Comparison of ENCODE assay signal across 4 cellular contexts in genomic region chr15:34554716-34555115, GRCh38. TPM values are rescaled to one million over a fixed set of nuclear protein-coding genes. Genes with fewer than 3 reads are reported as not detected.
DNase-seq lines count a peak whose midpoint lies in the region; ATAC-seq, FAIRE-seq and TF ChIP-seq lines count a peak whose summit lies in the region.
"Not testable (repeated sequence)": the region's sequence is repeated elsewhere in the genome, so short reads cannot be mapped to it uniquely, and the experiment has no call there.

No MANE protein-coding gene starts in this region.

- not testable (repeated sequence) for H3K9me3 ChIP-seq in K562 (replicated peaks; ENCODE audit: control insufficient read depth, insufficient read depth, low read depth, low read length)

- not testable (repeated sequence) for H3K36me3 ChIP-seq in GM23338 (ENCODE audit: insufficient read depth); K562 (ENCODE audit: control insufficient read depth, insufficient read depth, low read length)

- H3K9ac ChIP-seq in K562 (ENCODE audit: insufficient read depth in 1 of 2, low read depth in 2 of 2, low read length in 2 of 2), result not testable (repeated sequence)

- peak; percentile 26 for FAIRE-seq in K562 (lab: Jason Lieb, UNC)

- CTCF ChIA-PET in WTC11 (lab: Charles Lee); K562 (lab: Yijun Ruan, JAX; ENCODE audit: low intra/inter-chr PET ratio): not testable (repeated sequence)

- H3K4me3 Mint-ChIP-seq in GM23338; WTC11; activated CD4-positive, alpha-beta T cell treated with anti-CD3 and anti-CD28 coated beads, Interleukin-2, amount 10 ng/mL, durations not matched to agents 24 days and 14 days: not testable (repeated sequence)

- not testable (repeated sequence) for H4K20me1 ChIP-seq in GM23338 (replicated peaks; ENCODE audit: insufficient read depth); K562 (replicated peaks; ENCODE audit: control insufficient read depth, insufficient read depth, low read length)

- not testable (repeated sequence) for H3K27ac Mint-ChIP-seq in GM23338; WTC11; activated CD4-positive, alpha-beta T cell treated with anti-CD3 and anti-CD28 coated beads, Interleukin-2, amount 10 ng/mL, durations not matched to agents 24 days and 14 days

- H3K27me3 ChIP-seq in GM23338 (ENCODE audit: insufficient read depth); K562 (ENCODE audit: control insufficient read depth in 2 of 2, insufficient read depth in 2 of 2, low read length in 2 of 2): not testable (repeated sequence)

- H3F3A ChIP-seq in GM23338 (replicated peaks; ENCODE audit: low read depth), result not testable (repeated sequence)

- not testable (repeated sequence) for DNase-seq in GM23338 (ENCODE audit: low spot score); WTC11 (ENCODE audit: low spot score); K562 (ENCODE audit: extremely low read depth in 1 of 4, low spot score in 3 of 4)
- DNase-seq in activated CD4-positive, alpha-beta T cell treated with anti-CD3 and anti-CD28 coated beads, Interleukin-2, amount 10 ng/mL, durations not matched to agents 24 days and 14 days, result peak; percentile 15

- H3K4me1 Mint-ChIP-seq in GM23338; WTC11; activated CD4-positive, alpha-beta T cell treated with anti-CD3 and anti-CD28 coated beads, Interleukin-2, amount 10 ng/mL, durations not matched to agents 24 days and 14 days: not testable (repeated sequence)

- not testable (repeated sequence) for H3K79me2 ChIP-seq in GM23338 (replicated peaks; ENCODE audit: insufficient read depth); K562 (ENCODE audit: control insufficient read depth, insufficient read depth, low read length)

- in situ Hi-C loops in K562 (cut with MboI), result not testable (repeated sequence)

- no CpG with 5 or more reads among the region's 9 CpGs for WGBS in K562 (ENCODE audit: insufficient coverage, low coverage, missing lambda C conversion rate)

- H2AFZ ChIP-seq in GM23338; K562 (ENCODE audit: low read depth, low read length): not testable (repeated sequence)

- not testable (repeated sequence) for H3K9me3 Mint-ChIP-seq in GM23338; WTC11; activated CD4-positive, alpha-beta T cell treated with anti-CD3 and anti-CD28 coated beads, Interleukin-2, amount 10 ng/mL, durations not matched to agents 24 days and 14 days

- not testable (repeated sequence) for H3K9me1 ChIP-seq in K562 (ENCODE audit: control insufficient read depth, insufficient read depth, low read length)

- H3K4me2 ChIP-seq in GM23338; K562 (ENCODE audit: insufficient read depth, low read length): not testable (repeated sequence)

- not testable (repeated sequence) for H3K4me3 ChIP-seq in GM23338, K562

- TF ChIP-seq POLR2A in K562 (conservative IDR thresholded peaks at IDR 0.05), result not testable (repeated sequence)

- not testable (repeated sequence) for TF ChIP-seq RAD21 in K562 (CRISPR knock-in tag; conservative IDR thresholded peaks at IDR 0.05 in 1 of 2, IDR thresholded peaks at IDR 0.05 in 1 of 2)

- POLR2A ChIA-PET in WTC11 (lab: Charles Lee); K562 (lab: Yijun Ruan, JAX): not testable (repeated sequence)

- H3K4me1 ChIP-seq in GM23338 (ENCODE audit: insufficient read depth); K562 (replicated peaks in 1 of 2; ENCODE audit: control insufficient read depth in 2 of 2, insufficient read depth in 2 of 2, low read length in 2 of 2): not testable (repeated sequence)

- not testable (repeated sequence) for H3K9me2 ChIP-seq in GM23338 (ENCODE audit: insufficient read depth)

- not testable (repeated sequence) for BruUV-seq in K562 (replicated peaks; lab: Mats Ljungman, UMichigan)

- ATAC-seq in GM23338, result peak; percentile 73
- ATAC-seq in WTC11, result peak; percentile 66
- ATAC-seq in K562, result not testable (repeated sequence)

- H3K27ac ChIP-seq in GM23338 (ENCODE audit: low read depth); K562 (ENCODE audit: extremely low read depth, low read depth, low read length): not testable (repeated sequence)

- TF ChIP-seq CTCF in GM23338 (conservative IDR thresholded peaks at IDR 0.05; ENCODE audit: low read depth in 2 of 2); WTC11 (IDR thresholded peaks at IDR 0.05); K562 (IDR thresholded peaks at IDR 0.05 in 2 of 3, conservative IDR thresholded peaks at IDR 0.05 in 1 of 3; ENCODE audit: insufficient read depth in 2 of 3, low read depth in 1 of 3, low read length in 3 of 3): not testable (repeated sequence)

- H3K27me3 Mint-ChIP-seq in GM23338 (ENCODE audit: insufficient read depth, low read depth, poor library complexity); WTC11 (ENCODE audit: low read depth); activated CD4-positive, alpha-beta T cell treated with anti-CD3 and anti-CD28 coated beads, Interleukin-2, amount 10 ng/mL, durations not matched to agents 24 days and 14 days: not testable (repeated sequence)

- not testable (repeated sequence) for H3K36me3 Mint-ChIP-seq in GM23338 (ENCODE audit: low read depth); WTC11; activated CD4-positive, alpha-beta T cell treated with anti-CD3 and anti-CD28 coated beads, Interleukin-2, amount 10 ng/mL, durations not matched to agents 24 days and 14 days (ENCODE audit: low read depth)

- TF ChIP-seq EP300 in K562 (IDR thresholded peaks at IDR 0.05; ENCODE audit: low read length), result not testable (repeated sequence)

- intact Hi-C loops in activated CD4-positive, alpha-beta T cell treated with anti-CD3 and anti-CD28 coated beads, Interleukin-2, amount 10 ng/mL, durations not matched to agents 24 days and 14 days (cut with micrococcal nuclease); K562 (cut with micrococcal nuclease): not testable (repeated sequence)

RNA-seq across cellular contexts. Expression of gene GOLGA8B, which starts 28.7 kb away (rescaled TPM):
- total RNA-seq in GM23338 (2014; rRNA removed; shearing (Covaris generic)), result 30.0 and 50.2 TPM in 2 replicates
- polyA plus RNA-seq in GM23338 (2016; fragmentation: Nextera tagmentation; extraction: Ambion mirVana) (38.7 and 44.9 TPM in 2 replicates), K562 (2011; rRNA removed) (120 and 133 TPM in 2 replicates), K562 (2014; fragmentation: Illumina TruSeq; extraction: Trizol) (63.1 and 84.4 TPM in 2 replicates), K562 (2014; fragmentation: Nextera tagmentation; extraction: Ambion mirVana) (10 to 100 TPM in 1 of 2 experiments, 1 to 10 TPM in 1; 7.9 to 10.2 TPM), K562 (2014; rRNA removed) (166 and 236 TPM in 2 replicates)
- total RNA-seq in WTC11 (2021) (29.0 to 40.1 TPM (median 38.3 TPM) in 3 replicates), K562 (2014; rRNA removed) (42.7 and 54.1 TPM in 2 replicates), K562 (2014; rRNA removed; fragmentation: Illumina TruSeq; extraction: Trizol) (45.5 and 53.2 TPM in 2 replicates), K562 (2015; rRNA removed; fragmentation: Illumina TruSeq; extraction: Trizol) (33.8 TPM in 2 replicates), K562 (2021) (65.3 and 79.5 TPM in 2 replicates)
- total RNA-seq in activated CD4-positive, alpha-beta T cell treated with anti-CD3 and anti-CD28 coated beads, Interleukin-2, amount 10 ng/mL, durations not matched to agents 24 days and 14 days, result 210 and 234 TPM in 2 replicates
- 390 and 496 TPM in 2 replicates for total RNA-seq in K562 (2011; cell fraction: chromatin; rRNA removed; ENCODE audit: low replicate concordance)
- total RNA-seq in K562 (2011; cell fraction: nucleolus; rRNA removed), result 104 and 126 TPM in 2 replicates
- total RNA-seq in K562 (2011; cell fraction: nucleoplasm; rRNA removed), result 172 and 193 TPM in 2 replicates
- 20.2 and 43.3 TPM in 2 replicates for polyA plus RNA-seq in K562 (2011; cell fraction: cytosol; rRNA removed)
- polyA plus RNA-seq in K562 (2011; cell fraction: nucleus; rRNA removed), result 403 and 445 TPM in 2 replicates
- 46.7 and 119 TPM in 2 replicates for polyA plus RNA-seq in K562 (2012)
- 15.1 and 27.9 TPM in 2 replicates for polyA minus RNA-seq in K562 (2011; rRNA and poly(A)+ RNA removed)
- 7.1 and 13.0 TPM in 2 replicates for polyA minus RNA-seq in K562 (2011; cell fraction: cytosol; rRNA and poly(A)+ RNA removed)
- polyA minus RNA-seq in K562 (2011; cell fraction: nucleus; rRNA and poly(A)+ RNA removed), result 54.5 and 77.9 TPM in 2 replicates
